Comparison of ENCODE assay signal across 8 cellular contexts in the genomic region with DNA sequence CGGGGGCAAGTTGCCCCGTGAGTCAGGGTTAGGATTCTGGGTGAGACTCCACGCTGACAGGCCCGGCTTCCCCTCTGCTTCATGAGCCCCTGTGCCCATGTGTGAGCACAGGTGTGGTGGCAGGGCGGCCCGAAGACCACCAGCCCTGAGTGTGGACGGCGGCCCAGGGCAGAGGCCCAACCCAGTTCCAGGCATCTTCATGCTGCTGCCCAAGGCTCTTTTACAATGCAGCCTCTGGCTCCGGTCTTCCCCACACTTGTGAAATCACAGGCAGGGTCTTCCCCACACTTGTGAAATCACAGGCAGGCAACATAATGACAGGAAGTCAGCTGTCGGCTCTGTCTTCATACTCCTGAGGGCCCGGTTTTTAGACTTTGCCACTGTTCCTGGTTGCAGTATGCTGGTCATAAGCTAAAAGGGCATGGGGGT.
DNase-seq lines count a peak whose midpoint lies in the region; ATAC-seq and TF ChIP-seq lines count a peak whose summit lies in the region.

No MANE protein-coding gene starts in this region.

- POLR2A ChIA-PET in activated B cell treated with CpG ODN at 0.5 μM for 24 hours (lab: Charles Lee), result interaction anchor here (0.9 to 1.5 kb wide), 3 partner anchors 54 to 94 kb away, joined by 3 to 4 read pairs (median 3); no protein-coding TSS in a partner anchor

- intact Hi-C loops in activated B cell treated with CpG ODN at 0.5 μM for 24 hours (cut with micrococcal nuclease), result no loop called here

- peaks cover 43% of the 10 kb centered on the region for H3K4me1 Mint-ChIP-seq in activated B cell treated with CpG ODN at 0.5 μM for 24 hours

- H3K4me3 ChIP-seq in right atrium auricular region (no peak overlapping the region), subcutaneous abdominal adipose tissue (ENCODE audit: low read depth in 1 of 5, low read length in 5 of 5) (peak overlapping the region in 1 of 5 donors; percentile 37)

- DNase-seq in activated CD4-positive, CD25-positive, alpha-beta regulatory T cell treated with anti-CD3 and anti-CD28 coated beads, Interleukin-2, amount 50 U/mL, for 72 hours, result no peak
- no peak for DNase-seq in activated B cell treated with CpG ODN at 0.5 μM for 24 hours
- peak; percentile 86 for DNase-seq in right atrium auricular region (ENCODE audit: low spot score)
- no peak for DNase-seq in superior temporal gyrus (ENCODE audit: extremely low spot score)
- DNase-seq in HuH-7.5 (ENCODE audit: low spot score), result no peak

- H3K4me3 Mint-ChIP-seq in activated B cell treated with CpG ODN at 0.5 μM for 24 hours, result no peak overlapping the region

- peak overlapping the region; percentile 57 for H3K27ac Mint-ChIP-seq in activated B cell treated with CpG ODN at 0.5 μM for 24 hours

- H3K4me1 ChIP-seq in right atrium auricular region, result peaks cover 0 to 55% of the 10 kb centered on the region in 2 donors
- peaks cover 6 to 34% (median 22%) of the 10 kb centered on the region in 5 donors for H3K4me1 ChIP-seq in subcutaneous abdominal adipose tissue (ENCODE audit: control insufficient read depth in 5 of 5, insufficient read depth in 5 of 5, low read length in 5 of 5)

- H3K27me3 Mint-ChIP-seq in activated B cell treated with CpG ODN at 0.5 μM for 24 hours, result no peaks in the 10 kb centered on the region

- H3K9ac ChIP-seq in subcutaneous abdominal adipose tissue (ENCODE audit: low read length in 5 of 5), result peak overlapping the region in 3 of 5 donors; percentile 3 to 45 (median 38)

- H3K9me3 Mint-ChIP-seq in activated B cell treated with CpG ODN at 0.5 μM for 24 hours, result no peaks in the 10 kb centered on the region

- peaks cover 93% of the 10 kb centered on the region for H3K36me3 Mint-ChIP-seq in activated B cell treated with CpG ODN at 0.5 μM for 24 hours (ENCODE audit: low read depth)

- no peaks in the 10 kb centered on the region for H3K9me3 ChIP-seq in right atrium auricular region
- no peaks in the 10 kb centered on the region for H3K9me3 ChIP-seq in subcutaneous abdominal adipose tissue (ENCODE audit: control insufficient read depth in 5 of 5, low read length in 5 of 5)

- H3K27me3 ChIP-seq in right atrium auricular region (no peaks in the 10 kb centered on the region), subcutaneous abdominal adipose tissue (ENCODE audit: control insufficient read depth in 5 of 5, insufficient read depth in 4 of 5, low read length in 5 of 5) (no peaks in the 10 kb centered on the region)

- H3K36me3 ChIP-seq in right atrium auricular region (peaks cover 20% of the 10 kb centered on the region), subcutaneous abdominal adipose tissue (ENCODE audit: control insufficient read depth in 5 of 5, insufficient read depth in 5 of 5, low read length in 5 of 5) (peaks cover 5 to 70% (median 46%) of the 10 kb centered on the region in 5 donors)

- CTCF ChIA-PET in activated B cell treated with CpG ODN at 0.5 μM for 24 hours (lab: Charles Lee), result interaction anchor here (0.6 kb wide), 1 partner anchor 229 kb away, joined by 3 read pairs; no protein-coding TSS in a partner anchor

- TF ChIP-seq CTCF in activated B cell treated with CpG ODN at 0.5 μM for 24 hours (IDR thresholded peaks at IDR 0.05) (no peak), right atrium auricular region (IDR thresholded peaks at IDR 0.05) (no peak)

- H3K27ac ChIP-seq in right atrium auricular region (peak overlapping the region; percentile 3 to 19), subcutaneous abdominal adipose tissue (ENCODE audit: low read depth, low read length) (peak overlapping the region; percentile 67)

- ATAC-seq in activated CD4-positive, CD25-positive, alpha-beta regulatory T cell treated with anti-CD3 and anti-CD28 coated beads, Interleukin-2, amount 50 U/mL, for 24 hours, result peak; percentile 35 to 55
- peak; percentile 45 for ATAC-seq in activated B cell treated with CpG ODN at 0.5 μM for 24 hours (ENCODE audit: low read depth)
- ATAC-seq in GM19351 (IDR thresholded peaks at IDR 0.05; ENCODE audit: unreplicated experiment), result no peak
